In genomic region chr9:135500525-135501260, GRCh38 we compare ENCODE assay signal across 1 cellular context.
A peak's percentile ranks its signal among the peaks of the same experiment; 100 is the strongest.
TF ChIP-seq lines count a peak whose summit lies in the region.

Gene MRPS2, plus strand, starts transcription at chr9:135500682. Its CDS starts 29 bp downstream, at chr9:135500711.

TF ChIP-seq in HEK293, 187 proteins besides CTCF, POLR2A, EP300 and RAD21 (continued from another document and continues in another):
- TF ChIP-seq ZBTB44 (tag by site-specific recombination; IDR thresholded peaks at IDR 0.05) (no peak), ZBTB21 (tag by site-specific recombination; IDR thresholded peaks at IDR 0.05) (peak; percentile 9; the same call in 1 of the 2 replicates), ZFHX2 (tag by site-specific recombination; conservative IDR thresholded peaks at IDR 0.05) (peak; percentile 86), REST (tag by site-specific recombination; IDR thresholded peaks at IDR 0.05) (no peak), KLF9 (tag by site-specific recombination; IDR thresholded peaks at IDR 0.05; ENCODE audit: low read depth) (peak; percentile 83), ZNF776 (tag by site-specific recombination; IDR thresholded peaks at IDR 0.05; ENCODE audit: borderline replicate concordance) (peak; percentile 99), ZNF24 (tag by site-specific recombination; IDR thresholded peaks at IDR 0.05) (peak; percentile 34; the same call in 1 of the 2 replicates), ZNF580 (tag by site-specific recombination; IDR thresholded peaks at IDR 0.05) (peak; percentile 65; the same call in 1 of the 2 replicates), GLI4 (tag by site-specific recombination; IDR thresholded peaks at IDR 0.05) (peak; percentile 7; the same call in 1 of the 2 replicates), ZBTB7A (tag by site-specific recombination; IDR thresholded peaks at IDR 0.05; ENCODE audit: low read depth) (peak; percentile 93), ZFP3 (tag by site-specific recombination; IDR thresholded peaks at IDR 0.05; ENCODE audit: low read depth) (no peak), KLF1 (tag by site-specific recombination; IDR thresholded peaks at IDR 0.05) (peak; percentile 52; the same call in 1 of the 2 replicates), KLF16 (tag by site-specific recombination; IDR thresholded peaks at IDR 0.05) (peak; percentile 78), MZF1 (tag by site-specific recombination; IDR thresholded peaks at IDR 0.05; ENCODE audit: borderline replicate concordance) (peak; percentile 91), KLF8 (tag by site-specific recombination; IDR thresholded peaks at IDR 0.05) (peak; percentile 86), ZNF76 (tag by site-specific recombination; IDR thresholded peaks at IDR 0.05; ENCODE audit: borderline replicate concordance, low read depth) (peak; percentile 79; the same call in 1 of the 2 replicates), BCL11B (tag by site-specific recombination; IDR thresholded peaks at IDR 0.05; ENCODE audit: low read depth) (peak; percentile 84), ZNF701 (tag by site-specific recombination; IDR thresholded peaks at IDR 0.05) (no peak), RBAK (tag by site-specific recombination; IDR thresholded peaks at IDR 0.05) (no peak), ZNF692 (tag by site-specific recombination; IDR thresholded peaks at IDR 0.05) (peak; percentile 84), ZNF600 (tag by site-specific recombination; IDR thresholded peaks at IDR 0.05) (peak; percentile 86), ZNF266 (tag by site-specific recombination; IDR thresholded peaks at IDR 0.05; ENCODE audit: low read depth) (0 out of 2 replicates have a peak, but pooled peaks have one; percentile 12), GLI2 (tag by site-specific recombination; IDR thresholded peaks at IDR 0.05; ENCODE audit: borderline replicate concordance, low read depth) (no peak), BCL11A (tag by site-specific recombination; IDR thresholded peaks at IDR 0.05; ENCODE audit: low read depth) (peak; percentile 39; the same call in 1 of the 2 replicates), PRDM10 (tag by site-specific recombination; IDR thresholded peaks at IDR 0.05) (no peak), ZBTB48 (tag by site-specific recombination; IDR thresholded peaks at IDR 0.05) (peak; percentile 97), ZNF416 (tag by site-specific recombination; IDR thresholded peaks at IDR 0.05) (no peak), SP7 (tag by site-specific recombination; IDR thresholded peaks at IDR 0.05) (peak; percentile 70), ZIC2 (tag by site-specific recombination; IDR thresholded peaks at IDR 0.05) (peak; percentile 80; the same call in 1 of the 2 replicates), ZNF654 (tag by site-specific recombination; IDR thresholded peaks at IDR 0.05; ENCODE audit: low read depth) (no peak), GFI1B (tag by site-specific recombination; IDR thresholded peaks at IDR 0.05) (0 out of 2 replicates have a peak, but pooled peaks have one; percentile 43), ZNF610 (tag by site-specific recombination; IDR thresholded peaks at IDR 0.05; ENCODE audit: borderline replicate concordance) (0 out of 2 replicates have a peak, but pooled peaks have one; percentile 49), ZNF18 (tag by site-specific recombination; IDR thresholded peaks at IDR 0.05) (0 out of 2 replicates have a peak, but pooled peaks have one; percentile 20), ZSCAN30 (tag by site-specific recombination; IDR thresholded peaks at IDR 0.05) (0 out of 2 replicates have a peak, but pooled peaks have one; percentile 68), ZNF146 (tag by site-specific recombination; IDR thresholded peaks at IDR 0.05) (peak; percentile 47; the same call in 1 of the 2 replicates), TRIM28 (IDR thresholded peaks at IDR 0.05; ENCODE audit: borderline replicate concordance, low read length) (no peak), YY1 (tag by site-specific recombination; IDR thresholded peaks at IDR 0.05) (peak; percentile 91), KLF17 (tag by site-specific recombination; IDR thresholded peaks at IDR 0.05) (peak; percentile 69; the same call in 1 of the 2 replicates), ZNF174 (tag by site-specific recombination; IDR thresholded peaks at IDR 0.05) (no peak), ZNF639 (tag by site-specific recombination; IDR thresholded peaks at IDR 0.05) (0 out of 2 replicates have a peak, but pooled peaks have one; percentile 36), ZNF623 (tag by site-specific recombination; IDR thresholded peaks at IDR 0.05) (no peak; the same call in 1 of the 2 replicates), ZNF366 (tag by site-specific recombination; conservative IDR thresholded peaks at IDR 0.05) (no peak), ZFP41 (tag by site-specific recombination; IDR thresholded peaks at IDR 0.05; ENCODE audit: borderline replicate concordance) (no peak), YY2 (tag by site-specific recombination; IDR thresholded peaks at IDR 0.05) (peak; percentile 95), ZNF114 (tag by site-specific recombination; IDR thresholded peaks at IDR 0.05) (no peak), ZNF335 (tag by site-specific recombination; conservative IDR thresholded peaks at IDR 0.05) (no peak), OVOL3 (tag by site-specific recombination; IDR thresholded peaks at IDR 0.05) (peak; percentile 79), MEIS1 (CRISPR knock-in tag; IDR thresholded peaks at IDR 0.05; ENCODE audit: borderline replicate concordance) (peak; percentile 61; the same call in 1 of the 2 replicates), GLIS1 (tag by site-specific recombination; IDR thresholded peaks at IDR 0.05) (peak; percentile 41; the same call in 1 of the 2 replicates), ZNF449 (tag by site-specific recombination; IDR thresholded peaks at IDR 0.05) (peak; percentile 91), SP2 (tag by site-specific recombination; IDR thresholded peaks at IDR 0.05) (peak; percentile 72), ZNF830 (tag by site-specific recombination; IDR thresholded peaks at IDR 0.05; ENCODE audit: low read depth) (no peak)
